ENCODE assay signal across 16 cellular contexts in the genomic region with DNA sequence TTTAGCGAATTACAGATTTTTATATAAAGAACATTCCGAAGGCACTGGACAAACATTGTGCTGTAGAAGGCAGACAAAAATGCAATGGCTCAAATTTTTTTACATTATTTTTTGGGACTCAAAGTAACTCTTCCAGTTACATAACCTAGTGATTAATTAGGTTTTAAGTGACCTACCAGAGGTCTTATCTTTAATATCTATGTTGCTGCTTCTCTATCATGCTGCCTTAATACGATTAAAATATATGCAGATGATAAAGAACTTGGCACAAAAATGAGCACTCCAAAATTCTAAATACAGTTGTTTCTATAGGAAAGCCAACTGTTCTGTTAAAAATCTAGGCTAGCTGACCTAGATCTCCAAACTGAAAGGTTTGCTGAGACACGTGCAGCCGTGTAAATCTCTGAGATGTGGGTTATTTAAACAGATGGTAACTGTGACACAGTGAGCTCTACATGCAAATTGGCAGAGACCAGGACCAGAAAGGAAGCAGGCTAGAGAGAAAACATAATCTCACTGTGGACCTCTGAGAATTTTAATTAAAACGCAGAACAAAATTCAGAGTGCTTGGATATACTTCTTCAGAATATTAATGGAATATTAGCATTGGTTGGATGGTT.
DNase-seq lines count a peak whose midpoint lies in the region; ATAC-seq and TF ChIP-seq lines count a peak whose summit lies in the region.
"Had no signal": no experiment of that assay in that cellular context is flagged by ENCODE, and none has a peak within 500 bp of the region (broad histone marks: within the 10 kb centered on the region; RNA-seq: fewer than 3 reads in every experiment).

No MANE protein-coding gene starts in this region.

- H3K4me2 ChIP-seq in OCI-LY1 (ENCODE audit: low read length): peak overlapping the region; percentile 52
- H3K4me2 ChIP-seq: BLaER1 treated with 17β-estradiol and CSF1 and Interleukin-3, amounts not matched to agents 10 nM and 100 nM had no signal

- H2AFZ ChIP-seq in OCI-LY1 (ENCODE audit: low read length): no peak overlapping the region

- H3K9me2 ChIP-seq in OCI-LY1 (ENCODE audit: low read depth, low read length): no peaks in the 10 kb centered on the region

- ATAC-seq in GM18868 (IDR thresholded peaks at IDR 0.05; ENCODE audit: unreplicated experiment) (peak; percentile 67), HG02798 (IDR thresholded peaks at IDR 0.05; ENCODE audit: poor library complexity, unreplicated experiment) (peak; percentile 51), HG03095 (IDR thresholded peaks at IDR 0.05; ENCODE audit: unreplicated experiment) (no peak)
- ATAC-seq: lower lobe of right lung; natural killer cell; right lobe of liver; stimulated activated memory B cell treated with anti-CD40 and anti-IgM and Interleukin-4, amounts not matched to agents 10 μg/mL and 1 μg/mL and 100 μg/mL, for 72 hours had no signal

- peak; percentile 17 for DNase-seq in pons (ENCODE audit: low spot score)
- no peak for DNase-seq in kidney tubule cell (ENCODE audit: low spot score)
- DNase-seq in stimulated activated CD4-positive, alpha-beta T cell treated with anti-CD3 and anti-CD28 coated beads, Interleukin-4, amount 100 ng/mL, for 1 hour: no peak
- DNase-seq: activated CD4-positive, alpha-beta T cell treated with anti-CD3 and anti-CD28 coated beads, Interleukin-2, amount 10 ng/mL, durations not matched to agents 24 days and 14 days; EL; lower lobe of right lung; natural killer cell; right lobe of liver; Right ventricle myocardium superior; T-helper 9 cell had no signal

- H3K4me1 ChIP-seq in OCI-LY1 (ENCODE audit: insufficient read depth, low read length, severe bottlenecking): peaks cover 65% of the 10 kb centered on the region
- H3K4me1 ChIP-seq: BLaER1 treated with 17β-estradiol and CSF1 and Interleukin-3, amounts not matched to agents 10 nM and 100 nM; lower lobe of right lung; right lobe of liver had no signal

- no peaks in the 10 kb centered on the region for H3F3A ChIP-seq in OCI-LY1 (ENCODE audit: insufficient read depth, low read length)

- no peaks in the 10 kb centered on the region for H3K9me3 ChIP-seq in OCI-LY1 (ENCODE audit: low read length)
- H3K9me3 ChIP-seq: BLaER1 treated with 17β-estradiol and CSF1 and Interleukin-3, amounts not matched to agents 10 nM and 100 nM; lower lobe of right lung; right lobe of liver had no signal

- no peak for TF ChIP-seq CTCF in OCI-LY1 (IDR thresholded peaks at IDR 0.05; ENCODE audit: low read length)

- H3K9ac ChIP-seq in OCI-LY1 (ENCODE audit: low read length): peak overlapping the region; percentile 54
- H3K9ac ChIP-seq: BLaER1 treated with 17β-estradiol and CSF1 and Interleukin-3, amounts not matched to agents 10 nM and 100 nM had no signal

- H4K20me1 ChIP-seq in OCI-LY1 (ENCODE audit: insufficient read depth, low read length): no peaks in the 10 kb centered on the region
- H4K20me1 ChIP-seq: BLaER1 treated with 17β-estradiol and CSF1 and Interleukin-3, amounts not matched to agents 10 nM and 100 nM had no signal

- peaks cover 10% of the 10 kb centered on the region; the same call in 1 of the 2 replicates for H3K36me3 ChIP-seq in OCI-LY1 (ENCODE audit: insufficient read depth, low read length)
- H3K36me3 ChIP-seq: BLaER1 treated with 17β-estradiol and CSF1 and Interleukin-3, amounts not matched to agents 10 nM and 100 nM; lower lobe of right lung; right lobe of liver had no signal

- peak overlapping the region; percentile 77 for H3K27ac ChIP-seq in OCI-LY1 (ENCODE audit: low read depth, low read length, poor library complexity, severe bottlenecking)
- H3K27ac ChIP-seq: BLaER1 treated with 17β-estradiol and CSF1 and Interleukin-3, amounts not matched to agents 10 nM and 100 nM; lower lobe of right lung; right lobe of liver had no signal

- H3K79me2 ChIP-seq in OCI-LY1 (ENCODE audit: insufficient read depth, low read length): peaks cover 95% of the 10 kb centered on the region

- H3K27me3 ChIP-seq in OCI-LY1 (ENCODE audit: insufficient read depth, low read length): no peaks in the 10 kb centered on the region
- H3K27me3 ChIP-seq: BLaER1 treated with 17β-estradiol and CSF1 and Interleukin-3, amounts not matched to agents 10 nM and 100 nM; right lobe of liver had no signal

- H3K4me3 ChIP-seq in OCI-LY1 (ENCODE audit: low read depth, low read length, poor library complexity, severe bottlenecking): peak overlapping the region; percentile 30
- H3K4me3 ChIP-seq: BLaER1 treated with 17β-estradiol and CSF1 and Interleukin-3, amounts not matched to agents 10 nM and 100 nM; lower lobe of right lung; right lobe of liver had no signal
